Comparison of ENCODE assay signal across 16 cellular contexts in the genomic region with DNA sequence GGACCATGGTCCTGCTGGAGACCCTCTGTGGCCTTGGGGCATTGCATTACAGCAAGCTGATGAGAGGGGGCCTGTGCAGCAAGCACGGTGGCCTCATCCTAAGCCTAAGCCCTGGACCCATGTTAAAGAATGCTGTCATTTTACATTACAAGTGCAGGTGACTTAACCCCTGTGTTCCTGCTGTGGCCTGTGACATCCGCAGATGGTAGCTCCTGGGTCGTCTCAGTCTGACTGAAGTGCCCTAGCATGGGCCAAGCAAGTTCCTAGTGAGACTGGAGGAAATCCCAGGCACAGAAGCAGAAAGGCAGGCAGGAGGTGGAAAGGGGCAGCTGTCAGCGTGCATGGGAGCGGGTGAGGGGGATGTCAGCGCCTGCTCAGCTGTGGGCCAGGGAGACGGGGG.
"Had no signal": no experiment of that assay in that cellular context is flagged by ENCODE, and none has a peak within 500 bp of the region (broad histone marks: within the 10 kb centered on the region; RNA-seq: fewer than 3 reads in every experiment).

No MANE protein-coding gene starts in this region.

- H2AFZ ChIP-seq: hepatocyte had no signal

- H3K36me3 ChIP-seq: sigmoid colon, thyroid gland, upper lobe of left lung, uterus had no signal

- H3K27me3 ChIP-seq: hepatocyte, sigmoid colon, thyroid gland, upper lobe of left lung, uterus had no signal

- DNase-seq: effector CD4-positive, alpha-beta T cell; left colon; left ventricle myocardium superior; mesenchymal stem cell; naive thymus-derived CD4-positive, alpha-beta T cell; nephron progenitor cell; posterior cingulate gyrus; sigmoid colon; stimulated activated CD4-positive, alpha-beta T cell treated with anti-CD3 and anti-CD28 coated beads, Interleukin-12 subunit alpha, Interleukin-12 subunit beta, amount 100 ng/mL, for 4 hours; stimulated activated naive CD4-positive, alpha-beta T cell treated with Interleukin-2 at 50 U/mL for 16 hours; thyroid gland; uterus had no signal

- H3K4me3 ChIP-seq: hepatocyte, lung, sigmoid colon, skin epidermis, thyroid gland, upper lobe of left lung, uterus had no signal

- H3K4me1 ChIP-seq: sigmoid colon, upper lobe of left lung, uterus had no signal

- H3K4me2 ChIP-seq: hepatocyte had no signal

- H3K4me3 Mint-ChIP-seq: naive thymus-derived CD4-positive, alpha-beta T cell; nephron progenitor cell had no signal

- H3K27ac ChIP-seq: hepatocyte, sigmoid colon, skin epidermis, thyroid gland, upper lobe of left lung, uterus had no signal

- H3K9me3 ChIP-seq: sigmoid colon, thyroid gland, upper lobe of left lung, uterus had no signal

- H3K79me2 ChIP-seq: hepatocyte had no signal

- ATAC-seq: left colon; naive thymus-derived CD4-positive, alpha-beta T cell had no signal

- H3K27ac Mint-ChIP-seq: naive thymus-derived CD4-positive, alpha-beta T cell; nephron progenitor cell had no signal
